3 cellular contexts compared by ENCODE assay signal in genomic region chr12:6159166-6160011, GRCh38. TPM values are rescaled to one million over a fixed set of nuclear protein-coding genes. Genes with fewer than 3 reads are reported as not detected.
"Had no signal": no experiment of that assay in that cellular context is flagged by ENCODE, and none has a peak within 500 bp of the region (broad histone marks: within the 10 kb centered on the region; RNA-seq: fewer than 3 reads in every experiment).

No MANE protein-coding gene starts in this region.

RNA-seq across cellular contexts. Expression of gene VWF, which starts 34.9 kb away (rescaled TPM):
- total RNA-seq: activated CD4-positive, alpha-beta memory T cell treated with anti-CD3 and anti-CD28 coated beads, Interleukin-2, amount 10 ng/mL, durations not matched to agents 7 days and 5 days; MCF 10A; T-helper 1 cell treated with Interleukin-12 subunit alpha and Interleukin-12 subunit beta and Interleukin-4 antibody, amounts not matched to agents 30 ng/mL and 1 ng/mL, for 36 hours had no signal
